In the genomic region with DNA sequence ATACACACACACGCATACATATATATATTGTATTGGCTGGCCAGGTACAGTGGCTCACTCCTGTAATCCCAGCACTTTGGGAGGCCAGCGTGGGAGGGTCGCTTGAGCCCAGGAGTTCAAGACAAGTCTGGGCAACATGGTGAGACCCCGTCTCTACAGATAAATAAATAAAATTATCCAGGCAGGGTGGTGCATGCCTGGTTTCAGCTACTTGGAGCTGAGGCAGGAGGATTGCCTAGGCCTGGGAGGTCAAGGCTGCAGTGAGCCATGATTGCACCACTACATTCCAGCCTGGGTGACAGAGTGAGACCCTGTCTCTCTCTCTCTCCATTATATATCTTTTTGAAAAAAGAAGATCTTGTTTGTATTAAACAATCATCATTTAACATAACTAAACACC, we compare ENCODE assay signal across 19 cellular contexts.
"Had no signal": no experiment of that assay in that cellular context is flagged by ENCODE, and none has a peak within 500 bp of the region (broad histone marks: within the 10 kb centered on the region; RNA-seq: fewer than 3 reads in every experiment).

No MANE protein-coding gene starts in this region.

- H3K27ac Mint-ChIP-seq: activated naive CD4-positive, alpha-beta T cell treated with anti-CD3 and anti-CD28 coated beads for 36 hours; nephron progenitor cell had no signal

- H3K9me3 Mint-ChIP-seq: activated CD4-positive, alpha-beta T cell treated with anti-CD3 and anti-CD28 coated beads, Interleukin-2, amount 10 ng/mL, durations not matched to agents 24 days and 14 days; activated naive CD4-positive, alpha-beta T cell treated with anti-CD3 and anti-CD28 coated beads for 36 hours; activated T-helper 2 cell treated with anti-CD3 and anti-CD28 coated beads, Interferon-gamma antibody, Interleukin-2, Interleukin-4, amounts not matched to agents 10 μg/mL and 5 μg/mL and 100 μg/mL, durations not matched to agents 14 hours and 24 hours and 36 hours; nephron progenitor cell had no signal

- H3K9me3 ChIP-seq: ascending aorta, lower lobe of right lung, spleen, tibial artery had no signal

- DNase-seq: cerebellar nuclear complex; cortex of kidney; erythroblast; foreskin melanocyte; glutamatergic neuron; hippocampal formation; left colon; lower lobe of right lung; nephron progenitor cell; occipital lobe; retina; spleen; stimulated activated naive CD4-positive, alpha-beta T cell; T-helper 9 cell had no signal

- H3K27me3 Mint-ChIP-seq: activated CD4-positive, alpha-beta T cell treated with anti-CD3 and anti-CD28 coated beads, Interleukin-2, amount 10 ng/mL, durations not matched to agents 24 days and 14 days had no signal

- H3K4me3 Mint-ChIP-seq: nephron progenitor cell had no signal

- ATAC-seq: left colon had no signal

- H3K4me3 ChIP-seq: ascending aorta, lower lobe of right lung, tibial artery had no signal

- H3K27me3 ChIP-seq: ascending aorta, spleen, tibial artery had no signal

- H3K36me3 ChIP-seq: ascending aorta, lower lobe of right lung, spleen had no signal
